In the genomic region with DNA sequence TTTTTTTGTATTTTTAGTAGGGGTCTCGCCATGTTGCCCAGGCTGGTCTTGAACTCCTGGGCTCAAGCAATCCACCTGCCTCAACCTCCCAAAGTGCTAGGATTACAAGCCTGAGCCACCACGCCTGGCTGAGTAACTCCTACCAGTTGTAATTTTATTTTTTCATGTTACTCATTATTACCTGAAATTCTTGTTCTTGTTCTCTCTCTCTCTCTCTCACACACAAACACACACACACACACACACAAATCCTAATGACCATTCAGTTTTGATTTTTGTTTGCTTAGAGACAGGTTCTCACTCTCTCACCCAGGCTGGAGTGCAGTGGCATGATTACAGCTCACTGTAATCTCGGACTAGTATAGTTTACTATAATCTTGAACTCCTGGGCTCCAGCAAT, we compare ENCODE assay signal across 18 cellular contexts. TPM values are rescaled to one million over a fixed set of nuclear protein-coding genes. Genes with fewer than 3 reads are reported as not detected.
DNase-seq lines count a peak whose midpoint lies in the region; ATAC-seq, FAIRE-seq and TF ChIP-seq lines count a peak whose summit lies in the region.
"Had no signal": no experiment of that assay in that cellular context is flagged by ENCODE, and none has a peak within 500 bp of the region (broad histone marks: within the 10 kb centered on the region; RNA-seq: fewer than 3 reads in every experiment).

No MANE protein-coding gene starts in this region.

- FAIRE-seq in bronchial epithelial cell (lab: Jason Lieb, UNC) = no peak
- FAIRE-seq in urothelium cell line (lab: Jason Lieb, UNC) = peak; percentile 9
- FAIRE-seq: G401.6, GM12891 had no signal

- H3K4me3 Mint-ChIP-seq in nephron progenitor cell = no peak overlapping the region
- H3K4me3 Mint-ChIP-seq: CD4-positive, CD25-positive, alpha-beta regulatory T cell; GM23338 had no signal

- DNase-seq in SIG-M5 treated with dmso at 0.1 percent for 504 hours (lab: John Stamatoyannopoulos, UW; ENCODE audit: unreplicated experiment) = peak; percentile 8
- no peak for DNase-seq in SIG-M5 (lab: John Stamatoyannopoulos, UW)
- DNase-seq in bronchial epithelial cell (ENCODE audit: low read depth) = peak; percentile 6
- no peak for DNase-seq in nephron progenitor cell
- DNase-seq in urothelium cell line (ENCODE audit: low spot score) = no peak
- no peak for DNase-seq in HCEC 1CT
- no peak for DNase-seq in RWPE1 (ENCODE audit: low spot score)
- DNase-seq: 8988T; CD4-positive, CD25-positive, alpha-beta regulatory T cell; DMS 273 treated with DMSO at 0.1 percent for 48 hours; DMS79 treated with DMSO at 0.1 percent for 48 hours; EL; H7 had no signal

- H3K27me3 ChIP-seq in bronchial epithelial cell (ENCODE audit: control insufficient read depth, insufficient read depth, low read length) = no peaks in the 10 kb centered on the region
- H3K27me3 ChIP-seq: BLaER1 treated with 17β-estradiol and CSF1 and Interleukin-3, amounts not matched to agents 10 nM and 100 nM had no signal

- H3K27ac ChIP-seq in RWPE1 = no peak overlapping the region
- H3K27ac ChIP-seq: BLaER1 treated with 17β-estradiol and CSF1 and Interleukin-3, amounts not matched to agents 10 nM and 100 nM had no signal

- CTCF ChIA-PET in RWPE1 (lab: Yijun Ruan, JAX) = interaction anchor here (0.5 to 0.6 kb wide), 2 partner anchors 17 to 224 kb away, joined by 3 read pairs; no protein-coding TSS in a partner anchor

- POLR2A ChIA-PET in RWPE1 (lab: Yijun Ruan, JAX; ENCODE audit: low non-redundant PET) = interaction anchor here (0.5 kb wide), 1 partner anchor 97 kb away, joined by 4 read pairs; no protein-coding TSS in a partner anchor

- no peaks in the 10 kb centered on the region for H3K36me3 ChIP-seq in bronchial epithelial cell (ENCODE audit: control insufficient read depth, insufficient read depth, low read length)

- H3K4me1 Mint-ChIP-seq in nephron progenitor cell = peaks cover 5% of the 10 kb centered on the region
- H3K4me1 Mint-ChIP-seq: CD4-positive, CD25-positive, alpha-beta regulatory T cell; GM23338 had no signal

- no peaks in the 10 kb centered on the region for H3K9me3 Mint-ChIP-seq in nephron progenitor cell
- H3K9me3 Mint-ChIP-seq: CD4-positive, CD25-positive, alpha-beta regulatory T cell; GM23338 had no signal

- no peak for TF ChIP-seq CTCF in bronchial epithelial cell (IDR thresholded peaks at IDR 0.05; ENCODE audit: insufficient read depth, low read length, severe bottlenecking)
- TF ChIP-seq CTCF in nephron progenitor cell (IDR thresholded peaks at IDR 0.05) = no peak
- no peak for TF ChIP-seq CTCF in RWPE1 (conservative IDR thresholded peaks at IDR 0.05; ENCODE audit: low read depth)

- H3K27ac Mint-ChIP-seq in nephron progenitor cell = peak overlapping the region; percentile 12
- H3K27ac Mint-ChIP-seq: GM23338 had no signal

- no peak overlapping the region for H3K4me3 ChIP-seq in bronchial epithelial cell (ENCODE audit: low read depth, low read length)
- H3K4me3 ChIP-seq: BLaER1 treated with 17β-estradiol and CSF1 and Interleukin-3, amounts not matched to agents 10 nM and 100 nM; GM23338 had no signal

- no peaks in the 10 kb centered on the region for H3K27me3 Mint-ChIP-seq in nephron progenitor cell (ENCODE audit: low read depth, poor library complexity)
- H3K27me3 Mint-ChIP-seq: CD4-positive, CD25-positive, alpha-beta regulatory T cell had no signal

- peaks cover 34% of the 10 kb centered on the region for H3K36me3 Mint-ChIP-seq in nephron progenitor cell (ENCODE audit: low read depth)

- ATAC-seq in HG02623 (IDR thresholded peaks at IDR 0.05; ENCODE audit: unreplicated experiment) = no peak
- ATAC-seq: GM23338 had no signal

RNA-seq across cellular contexts. Expression of a gene that starts 30.2 kb away (rescaled TPM):
- 5.8 and 9.9 TPM in 2 replicates for total RNA-seq in bronchial epithelial cell

RNA-seq across cellular contexts. Expression of a gene that starts 39.2 kb away (rescaled TPM):
- total RNA-seq in bronchial epithelial cell = 10.5 and 13.1 TPM in 2 replicates

Comparison
In these comparisons a context has a peak if more than half of its experiments do, and no peak if none do; other contexts are left out.
1. DNase-seq: peak in SIG-M5 treated with dmso at 0.1 percent for 504 hours (single experiment) and bronchial epithelial cell (single experiment); none in SIG-M5 (single experiment), nephron progenitor cell (single experiment), urothelium cell line (single experiment), HCEC 1CT (single experiment) and RWPE1 (single experiment).